26 cellular contexts compared by ENCODE assay signal in genomic region chr3:196902296-196902695, GRCh38.
"Had no signal": no experiment of that assay in that cellular context is flagged by ENCODE, and none has a peak within 500 bp of the region (broad histone marks: within the 10 kb centered on the region; RNA-seq: fewer than 3 reads in every experiment).

No MANE protein-coding gene starts in this region.

- H3K4me1 ChIP-seq: lower lobe of right lung, right atrium auricular region, testis, tibial artery had no signal

- H2AFZ ChIP-seq: parathyroid adenoma had no signal

- H3K9me3 ChIP-seq: gastrocnemius medialis, lower lobe of right lung, neutrophil, right atrium auricular region, testis, tibial artery had no signal

- H3K27ac ChIP-seq: coronary artery, epithelial cell of prostate, lower lobe of right lung, neutrophil, parathyroid adenoma, right atrium auricular region, testis, tibial artery had no signal

- H3K9ac ChIP-seq: parathyroid adenoma had no signal

- H3K27ac Mint-ChIP-seq: natural killer cell treated with Interleukin-12 subunit alpha and Interleukin-12 subunit beta and Interleukin-15 and Interleukin-18, amount 100 ng/mL, for 72 hours; progenitor cell of endocrine pancreas; stimulated activated memory B cell treated with anti-CD40 and anti-IgM and Interleukin-4, amounts not matched to agents 10 μg/mL and 1 μg/mL and 100 μg/mL, for 72 hours; type B pancreatic cell had no signal

- H3K4me3 Mint-ChIP-seq: natural killer cell treated with Interleukin-12 subunit alpha and Interleukin-12 subunit beta and Interleukin-15 and Interleukin-18, amount 100 ng/mL, for 72 hours; neural crest cell; stimulated activated memory B cell treated with anti-CD40 and anti-IgM and Interleukin-4, amounts not matched to agents 10 μg/mL and 1 μg/mL and 100 μg/mL, for 72 hours; type B pancreatic cell had no signal

- H3K4me3 ChIP-seq: coronary artery, gastrocnemius medialis, lower lobe of right lung, right atrium auricular region, testis, tibial artery had no signal

- H3K27me3 ChIP-seq: gastrocnemius medialis, neutrophil, right atrium auricular region, testis, tibial artery had no signal

- ATAC-seq: esophagus mucosa; gastrocnemius medialis; left ventricle myocardium superior; lower lobe of right lung; natural killer cell treated with Interleukin-12 subunit alpha and Interleukin-12 subunit beta and Interleukin-15 and Interleukin-18, amount 100 ng/mL, for 72 hours; sciatic nerve; stimulated activated memory B cell treated with anti-CD40 and anti-IgM and Interleukin-4, amounts not matched to agents 10 μg/mL and 1 μg/mL and 100 μg/mL, for 72 hours; stimulated activated naive CD8-positive, alpha-beta T cell treated with anti-CD3 and anti-CD28 coated beads, Interleukin-15, Interleukin-2, amounts not matched to agents 100 U/mL and 50 U/mL, for 24 hours had no signal

- H3K4me1 Mint-ChIP-seq: neural crest cell; stimulated activated memory B cell treated with anti-CD40 and anti-IgM and Interleukin-4, amounts not matched to agents 10 μg/mL and 1 μg/mL and 100 μg/mL, for 72 hours had no signal

- DNase-seq: dermis blood vessel endothelial cell; effector memory CD4-positive, alpha-beta T cell; foreskin fibroblast; gastrocnemius medialis; head of caudate nucleus; left ventricle myocardium superior; lower lobe of right lung; stimulated activated CD4-positive, alpha-beta T cell treated with anti-CD3 and anti-CD28 coated beads, Interleukin-2, amount 100 ng/mL, for 24 hours; stimulated activated CD4-positive, alpha-beta T cell treated with anti-CD3 and anti-CD28 coated beads, Interleukin-4, amount 100 ng/mL, for 24 hours; stimulated activated naive CD8-positive, alpha-beta T cell treated with anti-CD3 and anti-CD28 coated beads, Interleukin-15, Interleukin-2, amounts not matched to agents 100 U/mL and 50 U/mL, for 24 hours; substantia nigra; testis; tibial artery had no signal

- H3K9me3 Mint-ChIP-seq: natural killer cell treated with Interleukin-12 subunit alpha and Interleukin-12 subunit beta and Interleukin-15 and Interleukin-18, amount 100 ng/mL, for 72 hours; neural crest cell; stimulated activated memory B cell treated with anti-CD40 and anti-IgM and Interleukin-4, amounts not matched to agents 10 μg/mL and 1 μg/mL and 100 μg/mL, for 72 hours; type B pancreatic cell had no signal

- FAIRE-seq: keratinocyte had no signal
